ENCODE assay signal across 27 cellular contexts in genomic region chr15:36400936-36401585, GRCh38.
A peak's percentile ranks its signal among the peaks of the same experiment; 100 is the strongest.
DNase-seq lines count a peak whose midpoint lies in the region; ATAC-seq, FAIRE-seq and TF ChIP-seq lines count a peak whose summit lies in the region.
"Had no signal": no experiment of that assay in that cellular context is flagged by ENCODE, and none has a peak within 500 bp of the region (broad histone marks: within the 10 kb centered on the region; RNA-seq: fewer than 3 reads in every experiment).

No MANE protein-coding gene starts in this region.

- no peak overlapping the region for H3K4me2 ChIP-seq in MM.1S (ENCODE audit: low read depth, low read length)
- H3K4me2 ChIP-seq in osteoblast (ENCODE audit: insufficient read depth, low read length): peak overlapping the region; percentile 81

- H4K20me1 ChIP-seq in MM.1S (ENCODE audit: insufficient read depth, low read length) (no peaks in the 10 kb centered on the region), osteoblast (ENCODE audit: insufficient read depth, low read length) (no peaks in the 10 kb centered on the region)

- TF ChIP-seq POLR2A in GM12891 (IDR thresholded peaks at IDR 0.05; ENCODE audit: low read depth, low read length): no peak

- TF ChIP-seq CTCF in MM.1S (IDR thresholded peaks at IDR 0.05; ENCODE audit: low read length) (no peak), osteoblast (IDR thresholded peaks at IDR 0.05; ENCODE audit: extremely low read depth, low read depth, low read length) (no peak)

- H3K27me3 ChIP-seq in MM.1S (replicated peaks; ENCODE audit: insufficient read depth, low read length): no peaks in the 10 kb centered on the region
- H3K27me3 ChIP-seq in osteoblast (ENCODE audit: insufficient read depth, low read length): no peaks in the 10 kb centered on the region
- H3K27me3 ChIP-seq: cardiac muscle cell, left lung, right atrium auricular region had no signal

- H3K27ac ChIP-seq in MM.1S (ENCODE audit: low read length) (no peak overlapping the region), osteoblast (ENCODE audit: low read depth, low read length) (no peak overlapping the region)
- H3K27ac ChIP-seq: cardiac muscle cell, left lung, parathyroid adenoma, right atrium auricular region, thoracic aorta, VCaP had no signal

- no peak overlapping the region for H2AFZ ChIP-seq in MM.1S (ENCODE audit: low read length)
- peak overlapping the region; percentile 78 for H2AFZ ChIP-seq in osteoblast (ENCODE audit: low read length)
- H2AFZ ChIP-seq: parathyroid adenoma had no signal

- DNase-seq in MM.1S (peak; percentile 6), fibroblast of gingiva (ENCODE audit: low read depth) (peak; percentile 19), osteoblast (ENCODE audit: insufficient read length, low spot score, missing footprints) (no peak), cerebellum (ENCODE audit: low spot score) (no peak), GM12891 (ENCODE audit: insufficient read length, low spot score) (no peak)
- DNase-seq: activated CD4-positive, alpha-beta T cell treated with anti-CD3 and anti-CD28 coated beads, Interleukin-2, amount 50 U/mL, for 1 hour; activated CD8-positive, alpha-beta memory T cell treated with anti-CD3 and anti-CD28 coated beads, Interleukin-2, amount 10 ng/mL, durations not matched to agents 7 days and 5 days; activated naive CD4-positive, alpha-beta T cell treated with anti-CD3 and anti-CD28 coated beads for 36 hours; activated T-cell treated with anti-CD3 and anti-CD28 coated beads, Interleukin-2, amount 50 U/mL, for 72 hours; DMS53; foreskin fibroblast; GF-D8; left lung; NCI-H187; NCI-H69; stimulated activated CD4-positive, alpha-beta T cell treated with anti-CD3 and anti-CD28 coated beads, Interleukin-4, amount 100 ng/mL, for 24 hours; stimulated activated naive CD4-positive, alpha-beta T cell treated with Interleukin-2 at 50 U/mL for 16 hours had no signal

- H3K4me3 ChIP-seq in MM.1S (ENCODE audit: low read length): no peak overlapping the region
- H3K4me3 ChIP-seq in osteoblast (ENCODE audit: insufficient read depth, low read length): no peak overlapping the region
- H3K4me3 ChIP-seq: cardiac muscle cell, left lung, right atrium auricular region, thoracic aorta had no signal

- FAIRE-seq in G401.6 (lab: Jason Lieb, UNC): peak; percentile 36
- FAIRE-seq in GM12891 (lab: Jason Lieb, UNC): no peak
- FAIRE-seq: H1, HTR-8/SVneo had no signal

- H3K36me3 ChIP-seq in MM.1S (replicated peaks; ENCODE audit: insufficient read depth, low read length): no peaks in the 10 kb centered on the region
- no peaks in the 10 kb centered on the region for H3K36me3 ChIP-seq in osteoblast (ENCODE audit: insufficient read depth, low read length)
- H3K36me3 ChIP-seq: cardiac muscle cell, left lung, right atrium auricular region, thoracic aorta had no signal

- no peak overlapping the region for H3K9ac ChIP-seq in MM.1S (ENCODE audit: low read length)
- H3K9ac ChIP-seq: parathyroid adenoma had no signal

- H3K4me1 ChIP-seq in MM.1S (ENCODE audit: low read length) (no peaks in the 10 kb centered on the region), osteoblast (ENCODE audit: insufficient read depth, low read length) (no peaks in the 10 kb centered on the region)
- H3K4me1 ChIP-seq: left lung, parathyroid adenoma, right atrium auricular region had no signal

- no peaks in the 10 kb centered on the region for H3K9me2 ChIP-seq in MM.1S (replicated peaks; ENCODE audit: insufficient read depth, low read length)

- ATAC-seq in HG03139 (IDR thresholded peaks at IDR 0.05; ENCODE audit: unreplicated experiment): no peak
- ATAC-seq: activated CD8-positive, alpha-beta memory T cell treated with anti-CD3 and anti-CD28 coated beads, Interleukin-2, amount 10 ng/mL, durations not matched to agents 7 days and 5 days; activated T-cell treated with anti-CD3 and anti-CD28 coated beads, Interleukin-2, amount 50 U/mL, for 72 hours; left lung; natural killer cell treated with Interleukin-12 subunit alpha and Interleukin-12 subunit beta and Interleukin-15 and Interleukin-18, amount 100 ng/mL, for 72 hours had no signal

- H3K9me3 ChIP-seq in MM.1S (replicated peaks; ENCODE audit: insufficient read depth, low read length): no peaks in the 10 kb centered on the region
- no peaks in the 10 kb centered on the region for H3K9me3 ChIP-seq in osteoblast (ENCODE audit: low read depth, low read length)
- H3K9me3 ChIP-seq: left lung, right atrium auricular region, thoracic aorta had no signal

- no peaks in the 10 kb centered on the region for H3F3A ChIP-seq in MM.1S (ENCODE audit: insufficient read depth, low read length)

- H3K79me2 ChIP-seq in MM.1S (ENCODE audit: low read length) (no peaks in the 10 kb centered on the region), osteoblast (ENCODE audit: insufficient read depth, low read length) (no peaks in the 10 kb centered on the region)
- H3K79me2 ChIP-seq: parathyroid adenoma had no signal

TF ChIP-seq in GM12891, 5 proteins besides CTCF, POLR2A, EP300 and RAD21:
- no peak for TF ChIP-seq PAX5 (IDR thresholded peaks at IDR 0.05; ENCODE audit: insufficient read depth, low read length, severe bottlenecking)
- no peak for TF ChIP-seq POU2F2 (IDR thresholded peaks at IDR 0.05; ENCODE audit: low read depth, low read length)
- TF ChIP-seq TAF1 (IDR thresholded peaks at IDR 0.05; ENCODE audit: low read depth, low read length): no peak
- no peak for TF ChIP-seq SPI1 (IDR thresholded peaks at IDR 0.05; ENCODE audit: low read depth, low read length)
- no peak for TF ChIP-seq POLR2AphosphoS5 (IDR thresholded peaks at IDR 0.05; ENCODE audit: low read depth, low read length)

Comparison
In these comparisons a context has a peak if more than half of its experiments do, and no peak if none do; other contexts are left out.
1. DNase-seq: peak in MM.1S (single experiment) and fibroblast of gingiva (single experiment); none in osteoblast (single experiment), cerebellum (single experiment) and GM12891 (single experiment).